In genomic region chr10:115948415-115948814, GRCh38 we compare ENCODE assay signal across 10 cellular contexts.
DNase-seq lines count a peak whose midpoint lies in the region; ATAC-seq and TF ChIP-seq lines count a peak whose summit lies in the region.
"Had no signal": no experiment of that assay in that cellular context is flagged by ENCODE, and none has a peak within 500 bp of the region (broad histone marks: within the 10 kb centered on the region; RNA-seq: fewer than 3 reads in every experiment).

No MANE protein-coding gene starts in this region.

- H3K4me3 ChIP-seq in smooth muscle cell (no peak overlapping the region), suprapubic skin (no peak overlapping the region)
- H3K4me3 ChIP-seq: K562 had no signal

- in situ Hi-C loops in SK-MEL-5 (cut with HindIII; ENCODE audit: low pct_unique_long_range_greater_than_20kb, low sequenced_read_pairs), result no loop called here

- ATAC-seq in GM21529 (IDR thresholded peaks at IDR 0.05; ENCODE audit: unreplicated experiment), result no peak
- ATAC-seq: K562 had no signal

- TF ChIP-seq CTCF in smooth muscle cell (IDR thresholded peaks at IDR 0.05; ENCODE audit: borderline replicate concordance, insufficient read depth, poor library complexity, severe bottlenecking) (peak; percentile 20), suprapubic skin (IDR thresholded peaks at IDR 0.05) (peak in 1 of 2 donors; percentile 20)

- no peak for TF ChIP-seq EP300 in suprapubic skin (IDR thresholded peaks at IDR 0.05)

- no peak overlapping the region for H3K4me2 ChIP-seq in smooth muscle cell

- no peaks in the 10 kb centered on the region for H3K79me2 ChIP-seq in smooth muscle cell (ENCODE audit: low read depth)

- H3K27me3 ChIP-seq in smooth muscle cell (ENCODE audit: low read depth) (no peaks in the 10 kb centered on the region), suprapubic skin (no peaks in the 10 kb centered on the region)

- H3F3A ChIP-seq in smooth muscle cell (ENCODE audit: low read depth), result peaks cover 4% of the 10 kb centered on the region

- WGBS in smooth muscle cell (ENCODE audit: low lambda C conversion rate), result 71% methylated on average over 3 of the region's 3 CpGs
- WGBS in suprapubic skin, result 65% methylated on average over 3 of the region's 3 CpGs

- H2AFZ ChIP-seq in smooth muscle cell (ENCODE audit: low read depth), result no peak overlapping the region

- no peaks in the 10 kb centered on the region for H4K20me1 ChIP-seq in smooth muscle cell (ENCODE audit: low read depth)

- H3K9ac ChIP-seq in smooth muscle cell (ENCODE audit: low read depth), result no peak overlapping the region

- DNase-seq in HCEC 1CT (peak; percentile 60), SK-MEL-5 (ENCODE audit: low read depth, low spot score) (peak; percentile 36), glomerular visceral epithelial cell (ENCODE audit: extremely low spot score) (peak; percentile 38), smooth muscle cell (lab: John Stamatoyannopoulos, UW; ENCODE audit: unreplicated experiment) (no peak), suprapubic skin (ENCODE audit: low spot score in 2 of 2) (no peak), SKM-1 (lab: John Stamatoyannopoulos, UW; ENCODE audit: unreplicated experiment) (no peak)
- DNase-seq: activated CD4-positive, alpha-beta memory T cell treated with anti-CD3 and anti-CD28 coated beads, Interleukin-2, amount 10 ng/mL, durations not matched to agents 7 days and 5 days; stimulated activated CD4-positive, alpha-beta T cell treated with anti-CD3 and anti-CD28 coated beads, Interleukin-4, amount 100 ng/mL, for 24 hours had no signal

- H3K9me3 ChIP-seq in smooth muscle cell (replicated peaks; ENCODE audit: low read depth) (no peaks in the 10 kb centered on the region), suprapubic skin (no peaks in the 10 kb centered on the region)

- H3K4me1 ChIP-seq in smooth muscle cell (ENCODE audit: low read depth) (no peaks in the 10 kb centered on the region), suprapubic skin (peaks cover 7% of the 10 kb centered on the region)

- TF ChIP-seq POLR2A in suprapubic skin (IDR thresholded peaks at IDR 0.05), result no peak

- no peak overlapping the region for H3K27ac ChIP-seq in smooth muscle cell (ENCODE audit: low read depth)
- no peak overlapping the region for H3K27ac ChIP-seq in suprapubic skin

- H3K36me3 ChIP-seq in smooth muscle cell (ENCODE audit: low read depth) (no peaks in the 10 kb centered on the region), suprapubic skin (no peaks in the 10 kb centered on the region)

Comparison
In these comparisons a context has a peak if more than half of its experiments do, and no peak if none do; other contexts are left out.
1. DNase-seq: peak in HCEC 1CT (single experiment), SK-MEL-5 (single experiment) and glomerular visceral epithelial cell (single experiment); none in smooth muscle cell (single experiment), suprapubic skin (0 of 2) and SKM-1 (single experiment).